Comparison of ENCODE assay signal across 8 cellular contexts in the genomic region with DNA sequence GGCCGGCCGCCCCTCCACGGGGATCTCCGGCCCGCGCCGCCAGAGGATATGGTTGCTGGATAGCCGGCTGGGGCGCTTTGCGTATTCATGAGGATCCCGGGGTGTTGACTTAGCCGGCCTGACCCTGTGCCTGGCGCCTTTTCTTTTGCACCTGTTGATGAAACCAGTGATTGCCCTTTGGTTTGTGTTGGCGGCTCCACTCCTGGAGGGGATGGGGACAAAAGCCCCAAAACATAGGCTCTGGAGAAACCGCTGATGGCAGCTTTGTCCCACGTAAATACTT. TPM values are rescaled to one million over a fixed set of nuclear protein-coding genes. Genes with fewer than 3 reads are reported as not detected.
A peak's percentile ranks its signal among the peaks of the same experiment; 100 is the strongest.
DNase-seq lines count a peak whose midpoint lies in the region; ATAC-seq and TF ChIP-seq lines count a peak whose summit lies in the region.

No MANE protein-coding gene starts in this region.

- intact Hi-C loops in esophagus squamous epithelium (cut with DNase I): loop anchor here (5.0 kb wide), 1 partner anchor 90 kb away; no protein-coding TSS in a partner anchor

- POLR2A ChIA-PET in WTC11 (lab: Charles Lee): no interaction called here

- ATAC-seq in GM19438 (IDR thresholded peaks at IDR 0.05; ENCODE audit: low read depth, unreplicated experiment) (peak; percentile 31), WTC11 (peak; percentile 36)

- CTCF ChIA-PET in WTC11 (lab: Charles Lee): interaction anchor here (1.0 to 3.8 kb wide), 4 partner anchors 11 to 90 kb away, joined by 3 to 15 read pairs (median 6); no protein-coding TSS in a partner anchor

- H3K4me3 ChIP-seq in esophagus squamous epithelium: peak overlapping the region; percentile 80 to 99 (median 94)

- WGBS in esophagus squamous epithelium, 2 donors: 6 to 10% methylated on average over 2 to 7 of the region's 16 CpGs

- DNase-seq in COLO668 (lab: John Stamatoyannopoulos, UW; ENCODE audit: unreplicated experiment) (peak; percentile 77), HT-29 (ENCODE audit: low spot score) (peak; percentile 58), WTC11 (ENCODE audit: low spot score) (peak; percentile 72), esophagus squamous epithelium (lab: John Stamatoyannopoulos, UW) (no peak), foreskin melanocyte (no peak), NCI-H1930 (lab: John Stamatoyannopoulos, UW) (no peak)

- TF ChIP-seq POLR2A in esophagus squamous epithelium (IDR thresholded peaks at IDR 0.05): no peak

- peak overlapping the region; percentile 84 to 91 (median 88) for H3K27ac ChIP-seq in esophagus squamous epithelium

- no peaks in the 10 kb centered on the region for H3K9me3 ChIP-seq in esophagus squamous epithelium

- H3K27ac Mint-ChIP-seq in WTC11 (peak overlapping the region; percentile 86), nephron (peak overlapping the region; percentile 65 to 80 (median 77))

- H3K4me1 ChIP-seq in esophagus squamous epithelium: peaks cover 18 to 55% (median 30%) of the 10 kb centered on the region in 3 donors

- no peaks in the 10 kb centered on the region for H3K36me3 ChIP-seq in esophagus squamous epithelium

- H3K4me1 Mint-ChIP-seq in WTC11: peaks cover 53% of the 10 kb centered on the region
- H3K4me1 Mint-ChIP-seq in nephron: peaks cover 35% of the 10 kb centered on the region

- no peaks in the 10 kb centered on the region for H3K9me3 Mint-ChIP-seq in WTC11
- H3K9me3 Mint-ChIP-seq in nephron: no peaks in the 10 kb centered on the region

- H3K36me3 Mint-ChIP-seq in WTC11 (no peaks in the 10 kb centered on the region), nephron (ENCODE audit: low read depth) (no peaks in the 10 kb centered on the region)

- H3K27me3 Mint-ChIP-seq in WTC11 (ENCODE audit: low read depth) (peaks cover 28% of the 10 kb centered on the region), nephron (ENCODE audit: low read depth) (no peaks in the 10 kb centered on the region)

- TF ChIP-seq CTCF in WTC11 (IDR thresholded peaks at IDR 0.05): no peak
- no peak for TF ChIP-seq CTCF in esophagus squamous epithelium (IDR thresholded peaks at IDR 0.05)
- no peak for TF ChIP-seq CTCF in nephron (IDR thresholded peaks at IDR 0.05; ENCODE audit: unreplicated experiment in 3 of 3)

- H3K4me3 Mint-ChIP-seq in WTC11 (peak overlapping the region; percentile 70), nephron (peak overlapping the region; percentile 79 to 84 (median 83))

- H3K27me3 ChIP-seq in esophagus squamous epithelium: peaks cover 0 to 6% (median 0%) of the 10 kb centered on the region in 4 donors

TF ChIP-seq in WTC11, 78 proteins besides CTCF, POLR2A, EP300 and RAD21:
- TF ChIP-seq NFE2L1 (CRISPR knock-in tag; IDR thresholded peaks at IDR 0.05) (no peak), KAT7 (CRISPR knock-in tag; IDR thresholded peaks at IDR 0.05; ENCODE audit: borderline replicate concordance) (no peak), ELF4 (CRISPR knock-in tag; IDR thresholded peaks at IDR 0.05; ENCODE audit: low read depth) (no peak), SP1 (CRISPR knock-in tag; conservative IDR thresholded peaks at IDR 0.05) (no peak; the same call in 1 of the 2 replicates), NFYB (CRISPR knock-in tag; conservative IDR thresholded peaks at IDR 0.05; ENCODE audit: low read depth) (no peak), IRF2 (CRISPR knock-in tag; IDR thresholded peaks at IDR 0.05; ENCODE audit: borderline replicate concordance, low read depth) (no peak), ETV6 (CRISPR knock-in tag; IDR thresholded peaks at IDR 0.05) (peak; percentile 7; the same call in 1 of the 2 replicates), FOXK1 (CRISPR knock-in tag; IDR thresholded peaks at IDR 0.05) (0 out of 2 replicates have a peak, but pooled peaks have one; percentile 35), ZNF423 (CRISPR knock-in tag; IDR thresholded peaks at IDR 0.05) (peak; percentile 87), CREB1 (CRISPR knock-in tag; IDR thresholded peaks at IDR 0.05) (no peak), EMX1 (CRISPR knock-in tag; IDR thresholded peaks at IDR 0.05) (no peak), ZNF232 (CRISPR knock-in tag; IDR thresholded peaks at IDR 0.05) (no peak)
- TF ChIP-seq, protein P1, sequence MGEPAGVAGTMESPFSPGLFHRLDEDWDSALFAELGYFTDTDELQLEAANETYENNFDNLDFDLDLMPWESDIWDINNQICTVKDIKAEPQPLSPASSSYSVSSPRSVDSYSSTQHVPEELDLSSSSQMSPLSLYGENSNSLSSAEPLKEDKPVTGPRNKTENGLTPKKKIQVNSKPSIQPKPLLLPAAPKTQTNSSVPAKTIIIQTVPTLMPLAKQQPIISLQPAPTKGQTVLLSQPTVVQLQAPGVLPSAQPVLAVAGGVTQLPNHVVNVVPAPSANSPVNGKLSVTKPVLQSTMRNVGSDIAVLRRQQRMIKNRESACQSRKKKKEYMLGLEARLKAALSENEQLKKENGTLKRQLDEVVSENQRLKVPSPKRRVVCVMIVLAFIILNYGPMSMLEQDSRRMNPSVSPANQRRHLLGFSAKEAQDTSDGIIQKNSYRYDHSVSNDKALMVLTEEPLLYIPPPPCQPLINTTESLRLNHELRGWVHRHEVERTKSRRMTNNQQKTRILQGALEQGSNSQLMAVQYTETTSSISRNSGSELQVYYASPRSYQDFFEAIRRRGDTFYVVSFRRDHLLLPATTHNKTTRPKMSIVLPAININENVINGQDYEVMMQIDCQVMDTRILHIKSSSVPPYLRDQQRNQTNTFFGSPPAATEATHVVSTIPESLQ (CRISPR knock-in tag; IDR thresholded peaks at IDR 0.05): no peak
- TF ChIP-seq, protein P2, sequence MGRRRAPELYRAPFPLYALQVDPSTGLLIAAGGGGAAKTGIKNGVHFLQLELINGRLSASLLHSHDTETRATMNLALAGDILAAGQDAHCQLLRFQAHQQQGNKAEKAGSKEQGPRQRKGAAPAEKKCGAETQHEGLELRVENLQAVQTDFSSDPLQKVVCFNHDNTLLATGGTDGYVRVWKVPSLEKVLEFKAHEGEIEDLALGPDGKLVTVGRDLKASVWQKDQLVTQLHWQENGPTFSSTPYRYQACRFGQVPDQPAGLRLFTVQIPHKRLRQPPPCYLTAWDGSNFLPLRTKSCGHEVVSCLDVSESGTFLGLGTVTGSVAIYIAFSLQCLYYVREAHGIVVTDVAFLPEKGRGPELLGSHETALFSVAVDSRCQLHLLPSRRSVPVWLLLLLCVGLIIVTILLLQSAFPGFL (CRISPR knock-in tag; IDR thresholded peaks at IDR 0.05; ENCODE audit: borderline replicate concordance): no peak
- TF ChIP-seq, protein P3, sequence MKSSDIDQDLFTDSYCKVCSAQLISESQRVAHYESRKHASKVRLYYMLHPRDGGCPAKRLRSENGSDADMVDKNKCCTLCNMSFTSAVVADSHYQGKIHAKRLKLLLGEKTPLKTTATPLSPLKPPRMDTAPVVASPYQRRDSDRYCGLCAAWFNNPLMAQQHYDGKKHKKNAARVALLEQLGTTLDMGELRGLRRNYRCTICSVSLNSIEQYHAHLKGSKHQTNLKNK (CRISPR knock-in tag; IDR thresholded peaks at IDR 0.05): no peak
- TF ChIP-seq, protein P4, sequence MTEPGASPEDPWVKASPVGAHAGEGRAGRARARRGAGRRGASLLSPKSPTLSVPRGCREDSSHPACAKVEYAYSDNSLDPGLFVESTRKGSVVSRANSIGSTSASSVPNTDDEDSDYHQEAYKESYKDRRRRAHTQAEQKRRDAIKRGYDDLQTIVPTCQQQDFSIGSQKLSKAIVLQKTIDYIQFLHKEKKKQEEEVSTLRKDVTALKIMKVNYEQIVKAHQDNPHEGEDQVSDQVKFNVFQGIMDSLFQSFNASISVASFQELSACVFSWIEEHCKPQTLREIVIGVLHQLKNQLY (CRISPR knock-in tag; IDR thresholded peaks at IDR 0.05): no peak
- TF ChIP-seq, protein P5, sequence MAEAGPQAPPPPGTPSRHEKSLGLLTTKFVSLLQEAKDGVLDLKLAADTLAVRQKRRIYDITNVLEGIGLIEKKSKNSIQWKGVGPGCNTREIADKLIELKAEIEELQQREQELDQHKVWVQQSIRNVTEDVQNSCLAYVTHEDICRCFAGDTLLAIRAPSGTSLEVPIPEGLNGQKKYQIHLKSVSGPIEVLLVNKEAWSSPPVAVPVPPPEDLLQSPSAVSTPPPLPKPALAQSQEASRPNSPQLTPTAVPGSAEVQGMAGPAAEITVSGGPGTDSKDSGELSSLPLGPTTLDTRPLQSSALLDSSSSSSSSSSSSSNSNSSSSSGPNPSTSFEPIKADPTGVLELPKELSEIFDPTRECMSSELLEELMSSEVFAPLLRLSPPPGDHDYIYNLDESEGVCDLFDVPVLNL (CRISPR knock-in tag; IDR thresholded peaks at IDR 0.05; ENCODE audit: borderline replicate concordance, low read depth): no peak

RNA-seq across cellular contexts. Expression of a gene that starts 0.6 kb away (rescaled TPM):
- 26.9 and 27.5 TPM in 2 replicates for total RNA-seq in HT-29 (2014; rRNA removed; shearing (Covaris generic))
- total RNA-seq in WTC11 (2021) (11.8 to 15.3 TPM (median 12.4 TPM) in 3 replicates), esophagus squamous epithelium (10 to 100 TPM in 2 of 4 donors, 1 to 10 TPM in 2; 6.6 to 15.6 (median 9.8) TPM)

Comparison
In these comparisons a context has a peak if more than half of its experiments do, and no peak if none do; other contexts are left out.
1. DNase-seq: peak in COLO668 (single experiment), HT-29 (single experiment) and WTC11 (single experiment); none in esophagus squamous epithelium (single experiment), foreskin melanocyte (single experiment) and NCI-H1930 (0 of 2).